ENCODE assay signal across 1 cellular context in the genomic region with DNA sequence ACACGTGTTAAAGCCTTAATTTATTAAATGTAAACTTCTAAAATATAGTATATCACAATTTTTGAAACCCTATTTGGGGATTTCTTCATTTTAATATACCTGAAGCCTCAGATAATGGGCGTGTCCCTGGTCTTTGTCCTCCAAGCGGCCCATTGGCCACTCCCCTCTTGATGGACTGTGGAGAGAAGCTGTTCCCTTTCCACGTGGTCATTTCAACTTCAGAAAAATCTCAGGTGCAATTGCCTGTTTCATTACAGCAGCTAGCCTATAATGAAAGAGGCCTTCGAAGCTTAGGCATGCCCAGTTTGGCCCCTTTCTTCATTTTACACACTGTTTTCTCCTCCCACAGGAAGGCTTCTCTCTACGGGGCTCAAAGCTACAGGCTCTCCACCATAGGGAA.
TF ChIP-seq lines count a peak whose summit lies in the region.

No MANE protein-coding gene starts in this region.

TF ChIP-seq in H1, 55 proteins besides CTCF, POLR2A, EP300 and RAD21:
- TF ChIP-seq TAF7 (optimal IDR thresholded peaks at IDR 0.05; ENCODE audit: borderline replicate concordance, low read depth, low read length): no peak
- TF ChIP-seq BRCA1 (IDR thresholded peaks at IDR 0.05; ENCODE audit: low read depth, low read length): no peak
- TF ChIP-seq, protein P1, sequence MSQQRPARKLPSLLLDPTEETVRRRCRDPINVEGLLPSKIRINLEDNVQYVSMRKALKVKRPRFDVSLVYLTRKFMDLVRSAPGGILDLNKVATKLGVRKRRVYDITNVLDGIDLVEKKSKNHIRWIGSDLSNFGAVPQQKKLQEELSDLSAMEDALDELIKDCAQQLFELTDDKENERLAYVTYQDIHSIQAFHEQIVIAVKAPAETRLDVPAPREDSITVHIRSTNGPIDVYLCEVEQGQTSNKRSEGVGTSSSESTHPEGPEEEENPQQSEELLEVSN (IDR thresholded peaks at IDR 0.05): no peak
- TF ChIP-seq PHF8 (conservative IDR thresholded peaks at IDR 0.05; ENCODE audit: low read depth, low read length): no peak
- no peak for TF ChIP-seq EZH2 (IDR thresholded peaks at IDR 0.05; ENCODE audit: low read depth, low read length, severe bottlenecking)
- TF ChIP-seq JUN (IDR thresholded peaks at IDR 0.05; ENCODE audit: low read depth, low read length): no peak
- no peak for TF ChIP-seq SRF (IDR thresholded peaks at IDR 0.05; ENCODE audit: low read depth, low read length)
- no peak for TF ChIP-seq GTF2F1 (IDR thresholded peaks at IDR 0.05; ENCODE audit: borderline replicate concordance, low read depth, low read length)
- TF ChIP-seq, protein P2, sequence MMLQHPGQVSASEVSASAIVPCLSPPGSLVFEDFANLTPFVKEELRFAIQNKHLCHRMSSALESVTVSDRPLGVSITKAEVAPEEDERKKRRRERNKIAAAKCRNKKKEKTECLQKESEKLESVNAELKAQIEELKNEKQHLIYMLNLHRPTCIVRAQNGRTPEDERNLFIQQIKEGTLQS (IDR thresholded peaks at IDR 0.05; ENCODE audit: insufficient read depth, low read depth, low read length): no peak
- no peak for TF ChIP-seq CBX5 (IDR thresholded peaks at IDR 0.05; ENCODE audit: low read depth, low read length)
